24 cellular contexts compared by ENCODE assay signal in genomic region chr21:36024782-36025181, GRCh38.
"Had no signal": no experiment of that assay in that cellular context is flagged by ENCODE, and none has a peak within 500 bp of the region (broad histone marks: within the 10 kb centered on the region; RNA-seq: fewer than 3 reads in every experiment).

No MANE protein-coding gene starts in this region.

- ATAC-seq: natural killer cell; psoas muscle; right cardiac atrium; right lobe of liver; stimulated activated effector memory CD8-positive, alpha-beta T cell treated with anti-CD3 and anti-CD28 coated beads, Interleukin-12 subunit alpha, Interleukin-12 subunit beta, amount 100 ng/mL, for 72 hours; stimulated activated naive B cell treated with anti-CD40 and anti-IgM and Interleukin-4, amounts not matched to agents 10 μg/mL and 1 μg/mL and 100 μg/mL, for 72 hours; upper lobe of right lung had no signal

- H3K79me2 ChIP-seq: parathyroid adenoma had no signal

- H3K27ac ChIP-seq: neural progenitor cell, ovary, parathyroid adenoma, psoas muscle, right lobe of liver, sigmoid colon, stomach, thoracic aorta, thyroid gland, tibial nerve, upper lobe of right lung, uterus had no signal

- H3K27me3 ChIP-seq: neural progenitor cell, ovary, right lobe of liver, sigmoid colon, stomach, thyroid gland, tibial nerve, upper lobe of right lung, uterus had no signal

- H2AFZ ChIP-seq: neural progenitor cell, parathyroid adenoma had no signal

- H3K4me2 ChIP-seq: neural progenitor cell had no signal

- H3K4me1 ChIP-seq: neural progenitor cell, parathyroid adenoma, psoas muscle, right lobe of liver, thyroid gland, uterus had no signal

- H3K9ac ChIP-seq: neural progenitor cell, parathyroid adenoma had no signal

- DNase-seq: natural killer cell; occipital lobe; ovary; posterior cingulate gyrus; psoas muscle; right cardiac atrium; right lobe of liver; sigmoid colon; small intestine; stimulated activated CD4-positive, alpha-beta T cell treated with anti-CD3 and anti-CD28 coated beads, Interleukin-15, amount 100 ng/mL, for 24 hours; stimulated activated CD4-positive, alpha-beta T cell treated with anti-CD3 and anti-CD28 coated beads, Interleukin-2, amount 100 ng/mL, for 24 hours; stimulated activated CD4-positive, alpha-beta T cell treated with anti-CD3 and anti-CD28 coated beads, Interleukin-2, amount 100 ng/mL, for 48 hours; stimulated activated CD4-positive, alpha-beta T cell treated with anti-CD3 and anti-CD28 coated beads, Interleukin-4, amount 100 ng/mL, for 24 hours; stimulated activated naive B cell treated with anti-CD40 and anti-IgM and Interleukin-4, amounts not matched to agents 10 μg/mL and 1 μg/mL and 100 μg/mL, for 72 hours; stimulated activated naive CD4-positive, alpha-beta T cell treated with Interleukin-2 at 50 U/mL for 16 hours; stomach; thyroid gland; upper lobe of right lung; uterus had no signal

- H3K4me3 ChIP-seq: neural progenitor cell, ovary, psoas muscle, right lobe of liver, sigmoid colon, stomach, thoracic aorta, thyroid gland, tibial nerve, upper lobe of right lung, uterus had no signal

- H3K9me3 ChIP-seq: ovary, psoas muscle, right lobe of liver, sigmoid colon, stomach, thoracic aorta, thyroid gland, tibial nerve, upper lobe of right lung, uterus had no signal

- H3K36me3 ChIP-seq: neural progenitor cell, ovary, right lobe of liver, sigmoid colon, stomach, thoracic aorta, thyroid gland, tibial nerve, upper lobe of right lung, uterus had no signal
